11 cellular contexts compared by ENCODE assay signal in genomic region chr21:34670962-34671348, GRCh38. TPM values are rescaled to one million over a fixed set of nuclear protein-coding genes. Genes with fewer than 3 reads are reported as not detected.
DNase-seq lines count a peak whose midpoint lies in the region; ATAC-seq and TF ChIP-seq lines count a peak whose summit lies in the region.
"Had no signal": no experiment of that assay in that cellular context is flagged by ENCODE, and none has a peak within 500 bp of the region (broad histone marks: within the 10 kb centered on the region; RNA-seq: fewer than 3 reads in every experiment).

No MANE protein-coding gene starts in this region.

- no peaks in the 10 kb centered on the region for H3K9me3 Mint-ChIP-seq in endodermal cell

- no peak for TF ChIP-seq RAD21 in HCT116 (IDR thresholded peaks at IDR 0.05; ENCODE audit: low read depth)

- no peaks in the 10 kb centered on the region for H3K9me2 ChIP-seq in HCT116 (ENCODE audit: insufficient read depth)

- H2AFZ ChIP-seq in DND-41 (ENCODE audit: low read depth, low read length) (no peak overlapping the region), HCT116 (ENCODE audit: low read depth, low read length, poor library complexity, severe bottlenecking) (no peak overlapping the region), parathyroid adenoma (peak overlapping the region; percentile 85)

- TF ChIP-seq CTCF in DND-41 (IDR thresholded peaks at IDR 0.05; ENCODE audit: borderline replicate concordance, extremely low read depth, low read length, poor library complexity, severe bottlenecking) (peak; percentile 16), HCT116 (IDR thresholded peaks at IDR 0.05 in 2 of 3, conservative IDR thresholded peaks at IDR 0.05 in 1 of 3; ENCODE audit: borderline replicate concordance in 1 of 3, insufficient read depth in 1 of 3, low read depth in 2 of 3, low read length in 2 of 3) (peak in 2 of 3 experiments; percentile 10 to 25; a peak in 2 of 6 replicates), endodermal cell (conservative IDR thresholded peaks at IDR 0.05) (peak; percentile 63), parathyroid adenoma (IDR thresholded peaks at IDR 0.05) (no peak), adrenal gland (IDR thresholded peaks at IDR 0.05) (no peak), BE2C (IDR thresholded peaks at IDR 0.05; ENCODE audit: low read depth, low read length) (no peak)

- 27 to 33% methylated on average over 2 to 4 of the region's 8 CpGs for WGBS in endodermal cell (ENCODE audit: insufficient coverage in 1 of 2, insufficient read length in 1 of 2), 2 experiments
- 12 to 16% (median 14%) methylated on average over 8 of the region's 8 CpGs for WGBS in adrenal gland, 4 donors

- POLR2A ChIA-PET in HCT116 (lab: Charles Lee), result no interaction called here

- no peak for TF ChIP-seq POLR2A in HCT116 (IDR thresholded peaks at IDR 0.05; ENCODE audit: borderline replicate concordance, extremely low read depth, insufficient read depth, insufficient read length)
- no peak for TF ChIP-seq POLR2A in adrenal gland (IDR thresholded peaks at IDR 0.05)

- CTCF ChIA-PET in HCT116 (lab: Charles Lee), result interaction anchor here (0.6 to 1.2 kb wide), 3 partner anchors 40 to 1169 kb away, joined by 3 to 5 read pairs (median 4); no protein-coding TSS in a partner anchor

- intact Hi-C loops in HCT116 (cut with micrococcal nuclease), result no loop called here
- intact Hi-C loops in adrenal gland (cut with DNase I), result no loop called here

- H3K27me3 ChIP-seq in DND-41 (ENCODE audit: insufficient read depth, low read length, poor library complexity) (peaks cover 4% of the 10 kb centered on the region), HCT116 (ENCODE audit: insufficient read depth, low read length) (no peaks in the 10 kb centered on the region), endodermal cell (ENCODE audit: control insufficient read depth, insufficient read depth, low read length, poor library complexity, severe bottlenecking) (peaks cover 73% of the 10 kb centered on the region), parathyroid adenoma (ENCODE audit: control insufficient read depth, insufficient read depth, low read length) (no peaks in the 10 kb centered on the region), adrenal gland (peaks cover 45% of the 10 kb centered on the region), BE2C (peaks cover 28% of the 10 kb centered on the region)

- H4K20me1 ChIP-seq in DND-41 (ENCODE audit: insufficient read depth, low read length), result no peaks in the 10 kb centered on the region
- H4K20me1 ChIP-seq in HCT116 (ENCODE audit: insufficient read depth), result no peaks in the 10 kb centered on the region

- DNase-seq in DND-41, result no peak
- DNase-seq in HCT116 (ENCODE audit: low read depth, low spot score), result no peak
- DNase-seq in endodermal cell, result no peak
- no peak for DNase-seq in adrenal gland
- DNase-seq in BE2C, result no peak
- DNase-seq in stimulated activated CD4-positive, alpha-beta T cell treated with anti-CD3 and anti-CD28 coated beads, Interleukin-15, amount 100 ng/mL, for 24 hours, result no peak
- DNase-seq: uterus had no signal

- no peaks in the 10 kb centered on the region for H3K36me3 ChIP-seq in DND-41 (ENCODE audit: insufficient read depth, low read length)
- H3K36me3 ChIP-seq in HCT116 (ENCODE audit: control insufficient read depth in 1 of 2, insufficient read depth in 2 of 2, low read length in 2 of 2), result no peaks in the 10 kb centered on the region
- H3K36me3 ChIP-seq in endodermal cell (ENCODE audit: control insufficient read depth, insufficient read depth, low read length), result no peaks in the 10 kb centered on the region
- no peaks in the 10 kb centered on the region for H3K36me3 ChIP-seq in parathyroid adenoma (ENCODE audit: control insufficient read depth, insufficient read depth, low read length)
- no peaks in the 10 kb centered on the region for H3K36me3 ChIP-seq in adrenal gland (replicated peaks in 1 of 2)
- H3K36me3 ChIP-seq in BE2C, result no peaks in the 10 kb centered on the region
- H3K36me3 ChIP-seq: uterus had no signal

- RAD21 ChIA-PET in HCT116 (lab: Charles Lee; ENCODE audit: low non-redundant PET in 1 of 2, low total read pairs in 2 of 2, uncharacterized antibody in 2 of 2, unreplicated experiment in 2 of 2), result interaction anchor here in 1 of 2 experiments (0.6 kb wide), 1 partner anchor 1270 kb away, joined by 3 read pairs; no protein-coding TSS in a partner anchor

- H3K4me1 ChIP-seq in DND-41 (ENCODE audit: insufficient read depth, low read length) (no peaks in the 10 kb centered on the region), HCT116 (ENCODE audit: control insufficient read depth in 1 of 2, insufficient read depth in 2 of 2, low read length in 2 of 2) (no peaks in the 10 kb centered on the region), endodermal cell (ENCODE audit: control insufficient read depth, insufficient read depth, low read length) (no peaks in the 10 kb centered on the region), parathyroid adenoma (peaks cover 2% of the 10 kb centered on the region), adrenal gland (replicated peaks in 1 of 2) (peaks cover 0 to 7% of the 10 kb centered on the region in 2 donors), BE2C (no peaks in the 10 kb centered on the region)

- BruUV-seq in HCT116 (replicated peaks; lab: Mats Ljungman, UMichigan), result no TSS peak

- H3K4me2 ChIP-seq in DND-41 (ENCODE audit: insufficient read depth, low read length) (no peak overlapping the region), HCT116 (ENCODE audit: low read length) (no peak overlapping the region), parathyroid adenoma (ENCODE audit: low read length) (peak overlapping the region; percentile 86)

- H3K27ac ChIP-seq in DND-41 (ENCODE audit: low read length) (no peak overlapping the region), HCT116 (ENCODE audit: low read depth, low read length) (no peak overlapping the region), endodermal cell (ENCODE audit: low read depth, low read length) (no peak overlapping the region), parathyroid adenoma (no peak overlapping the region), adrenal gland (no peak overlapping the region)
- H3K27ac ChIP-seq: uterus had no signal

- H3K9me3 ChIP-seq in DND-41 (ENCODE audit: insufficient read depth, low read length, severe bottlenecking), result no peaks in the 10 kb centered on the region
- H3K9me3 ChIP-seq in HCT116 (ENCODE audit: control insufficient read depth in 1 of 2, insufficient read depth in 1 of 2, low read depth in 1 of 2, low read length in 2 of 2), result no peaks in the 10 kb centered on the region
- H3K9me3 ChIP-seq in endodermal cell (ENCODE audit: control insufficient read depth, low read length), result no peaks in the 10 kb centered on the region
- no peaks in the 10 kb centered on the region for H3K9me3 ChIP-seq in parathyroid adenoma (ENCODE audit: control insufficient read depth, low read length)
- no peaks in the 10 kb centered on the region for H3K9me3 ChIP-seq in adrenal gland (replicated peaks in 1 of 3)
- no peaks in the 10 kb centered on the region for H3K9me3 ChIP-seq in BE2C
- H3K9me3 ChIP-seq: uterus had no signal

- peak overlapping the region; percentile 62 for H3K4me3 Mint-ChIP-seq in endodermal cell

- peaks cover 3% of the 10 kb centered on the region for H3K4me1 Mint-ChIP-seq in endodermal cell

- H3K27me3 Mint-ChIP-seq in endodermal cell (ENCODE audit: insufficient read depth), result peaks cover 69% of the 10 kb centered on the region

- H3K36me3 Mint-ChIP-seq in endodermal cell (ENCODE audit: low read depth), result no peaks in the 10 kb centered on the region

- H3K27ac Mint-ChIP-seq in endodermal cell, result no peak overlapping the region

- H3K79me2 ChIP-seq in DND-41 (ENCODE audit: insufficient read depth, low read length) (no peaks in the 10 kb centered on the region), HCT116 (ENCODE audit: insufficient read depth, low read length) (no peaks in the 10 kb centered on the region), parathyroid adenoma (no peaks in the 10 kb centered on the region)

- H3K4me3 ChIP-seq in DND-41 (ENCODE audit: low read depth in 1 of 2, low read length in 2 of 2) (no peak overlapping the region), HCT116 (replicated peaks in 1 of 2; ENCODE audit: low read depth in 1 of 2, low read length in 2 of 2) (no peak overlapping the region), endodermal cell (ENCODE audit: low read length) (peak overlapping the region; percentile 73), parathyroid adenoma (ENCODE audit: low read depth, low read length) (peak overlapping the region; percentile 72), adrenal gland (peak overlapping the region in 1 of 4 donors; percentile 32), BE2C (ENCODE audit: low read depth, low read length) (no peak overlapping the region)

- ATAC-seq in DND-41 (ENCODE audit: insufficient read depth, low read depth) (no peak), HCT116 (no peak), GM21576 (IDR thresholded peaks at IDR 0.05; ENCODE audit: unreplicated experiment) (no peak)

- H3K9ac ChIP-seq in DND-41 (ENCODE audit: low read depth, low read length) (no peak overlapping the region), HCT116 (ENCODE audit: low read length) (no peak overlapping the region), endodermal cell (ENCODE audit: extremely low read depth, low read length, poor library complexity, severe bottlenecking) (no peak overlapping the region), parathyroid adenoma (no peak overlapping the region)

TF ChIP-seq in HCT116, 20 proteins besides CTCF, POLR2A, EP300 and RAD21 (continues in another document):
- TF ChIP-seq ZFX (IDR thresholded peaks at IDR 0.05) (no peak), YY1 (IDR thresholded peaks at IDR 0.05; ENCODE audit: extremely low read depth, insufficient replicate concordance, low read depth, low read length) (no peak), EZH2phosphoT487 (IDR thresholded peaks at IDR 0.05; ENCODE audit: borderline replicate concordance) (no peak), EZH2 (IDR thresholded peaks at IDR 0.05) (no peak), EGR1 (IDR thresholded peaks at IDR 0.05; ENCODE audit: low read depth) (no peak), MAX (IDR thresholded peaks at IDR 0.05) (no peak)

RNA-seq across cellular contexts. Expression of gene CLIC6, which starts 2.2 kb away (rescaled TPM):
- total RNA-seq in HCT116 (2021; ENCODE audit: unreplicated experiment) (0.05 TPM), endodermal cell (1 to 10 TPM; 1.7 to 2.4 TPM), adrenal gland (under 1 TPM in 5 of 8 donors, not detected in 3; 0.07 to 0.41 (median 0.21) TPM)
- not detected in 2 replicates for polyA plus RNA-seq in HCT116 (2012)
- 1.1 TPM for polyA plus RNA-seq in endodermal cell (2013, experiment 1 of 2)
- 1.2 TPM for polyA plus RNA-seq in endodermal cell (2013, experiment 2 of 2)
- under 1 TPM in 2 of 3 donors, not detected in 1; 0.24 to 0.32 TPM for polyA plus RNA-seq in adrenal gland
- polyA plus RNA-seq in BE2C (2012; ENCODE audit: insufficient read depth, insufficient read length, low read depth), result not detected
- total RNA-seq: H4, RPMI7951 had no signal

RNA-seq across cellular contexts. Expression of gene RCAN1, which starts 56.0 kb away (rescaled TPM):
- total RNA-seq in HCT116 (2021; ENCODE audit: unreplicated experiment), result 9.7 TPM
- polyA plus RNA-seq in HCT116 (2012), result 11.0 and 11.2 TPM in 2 replicates
- total RNA-seq in endodermal cell, result 1 to 10 TPM; 6.1 to 6.7 TPM
- 10.5 TPM for polyA plus RNA-seq in endodermal cell (2013, experiment 1 of 2)
- 10.7 TPM for polyA plus RNA-seq in endodermal cell (2013, experiment 2 of 2)
- 10 to 100 TPM; 13.6 to 74.4 (median 24.2) TPM for total RNA-seq in adrenal gland
- 10 to 100 TPM; 17.8 to 26.5 (median 22.1) TPM for polyA plus RNA-seq in adrenal gland
- polyA plus RNA-seq in BE2C (2012; ENCODE audit: insufficient read depth, insufficient read length, low read depth), result 12.2 TPM

Comparison
In these comparisons a context has a peak if more than half of its experiments do, and no peak if none do; other contexts are left out.
1. H3K4me3 ChIP-seq: peak in endodermal cell (single experiment) and parathyroid adenoma (single experiment); none in DND-41 (0 of 2), HCT116 (0 of 2) and BE2C (single experiment).
2. CTCF ChIP-seq: peak in DND-41 (single experiment), HCT116 (2 of 3) and endodermal cell (single experiment); none in parathyroid adenoma (single experiment), adrenal gland (0 of 6) and BE2C (single experiment).